ENCODE assay signal across 10 cellular contexts in the genomic region with DNA sequence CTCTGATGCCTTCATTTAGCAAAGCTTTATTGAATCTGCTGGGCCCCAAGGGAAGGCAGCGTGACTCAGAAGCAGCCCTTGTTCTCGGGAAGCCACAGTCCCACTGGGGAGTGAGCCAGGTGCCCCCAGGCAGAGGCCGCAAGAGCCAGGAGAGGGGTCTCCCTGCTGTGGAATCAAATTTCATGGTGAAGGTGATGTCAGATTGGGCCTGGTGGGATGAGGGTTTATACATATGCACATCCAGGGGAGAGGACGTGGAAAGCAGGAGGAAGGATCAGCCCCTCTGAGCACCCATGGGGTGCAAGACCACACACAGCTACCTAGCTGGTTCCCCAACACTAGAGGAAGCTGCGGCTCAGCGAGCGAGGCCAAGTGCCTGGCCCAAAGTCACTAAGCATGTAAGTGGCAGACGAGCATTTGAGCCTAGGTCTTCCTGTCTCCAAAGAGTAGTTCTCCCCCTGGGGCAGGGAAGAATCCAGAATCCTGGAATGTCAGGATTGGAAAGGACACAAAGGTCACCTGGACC. TPM values are rescaled to one million over a fixed set of nuclear protein-coding genes. Genes with fewer than 3 reads are reported as not detected.
DNase-seq lines count a peak whose midpoint lies in the region; ATAC-seq and TF ChIP-seq lines count a peak whose summit lies in the region.
"Had no signal": no experiment of that assay in that cellular context is flagged by ENCODE, and none has a peak within 500 bp of the region (broad histone marks: within the 10 kb centered on the region; RNA-seq: fewer than 3 reads in every experiment).

No MANE protein-coding gene starts in this region.

- H3K4me3 Mint-ChIP-seq in stimulated activated memory B cell treated with anti-CD40 and anti-IgM and Interleukin-4, amounts not matched to agents 10 μg/mL and 1 μg/mL and 100 μg/mL, for 72 hours, result peak overlapping the region; percentile 73
- H3K4me3 Mint-ChIP-seq in activated CD4-positive, alpha-beta memory T cell treated with anti-CD3 and anti-CD28 coated beads, Interleukin-2, amount 10 ng/mL, durations not matched to agents 7 days and 5 days, result no peak overlapping the region

- POLR2A ChIA-PET in OCI-LY7 (lab: Charles Lee), result no interaction called here
- POLR2A ChIA-PET in activated CD4-positive, alpha-beta memory T cell treated with anti-CD3 and anti-CD28 coated beads, Interleukin-2, amount 10 ng/mL, durations not matched to agents 7 days and 5 days (lab: Charles Lee), result no interaction called here

- H4K20me1 ChIP-seq in OCI-LY7 (ENCODE audit: insufficient read depth, low read length), result no peaks in the 10 kb centered on the region

- H3K27ac Mint-ChIP-seq in stimulated activated memory B cell treated with anti-CD40 and anti-IgM and Interleukin-4, amounts not matched to agents 10 μg/mL and 1 μg/mL and 100 μg/mL, for 72 hours, result peak overlapping the region; percentile 78
- H3K27ac Mint-ChIP-seq in activated CD4-positive, alpha-beta memory T cell treated with anti-CD3 and anti-CD28 coated beads, Interleukin-2, amount 10 ng/mL, durations not matched to agents 7 days and 5 days, result no peak overlapping the region

- H3K4me3 ChIP-seq in OCI-LY7 (ENCODE audit: low read depth, low read length, poor library complexity, severe bottlenecking) (no peak overlapping the region), fibroblast of mammary gland (ENCODE audit: control insufficient read depth, low read depth, low read length) (no peak overlapping the region)

- BruUV-seq in OCI-LY7 (replicated peaks; lab: Mats Ljungman, UMichigan), result no TSS peak

- H3K79me2 ChIP-seq in OCI-LY7 (ENCODE audit: insufficient read depth, low read depth, low read length), result no peaks in the 10 kb centered on the region

- ATAC-seq in stimulated activated memory B cell treated with anti-CD40 and anti-IgM and Interleukin-4, amounts not matched to agents 10 μg/mL and 1 μg/mL and 100 μg/mL, for 72 hours, result peak; percentile 90

- H3K4me1 ChIP-seq in OCI-LY7 (ENCODE audit: insufficient read depth, low read length, poor library complexity, severe bottlenecking), result peaks cover 39% of the 10 kb centered on the region

- H3K27me3 Mint-ChIP-seq in stimulated activated memory B cell treated with anti-CD40 and anti-IgM and Interleukin-4, amounts not matched to agents 10 μg/mL and 1 μg/mL and 100 μg/mL, for 72 hours, result no peaks in the 10 kb centered on the region
- peaks cover 27% of the 10 kb centered on the region for H3K27me3 Mint-ChIP-seq in activated CD4-positive, alpha-beta memory T cell treated with anti-CD3 and anti-CD28 coated beads, Interleukin-2, amount 10 ng/mL, durations not matched to agents 7 days and 5 days

- H3K36me3 Mint-ChIP-seq in stimulated activated memory B cell treated with anti-CD40 and anti-IgM and Interleukin-4, amounts not matched to agents 10 μg/mL and 1 μg/mL and 100 μg/mL, for 72 hours, result no peaks in the 10 kb centered on the region
- no peaks in the 10 kb centered on the region for H3K36me3 Mint-ChIP-seq in activated CD4-positive, alpha-beta memory T cell treated with anti-CD3 and anti-CD28 coated beads, Interleukin-2, amount 10 ng/mL, durations not matched to agents 7 days and 5 days (ENCODE audit: low read depth)

- TF ChIP-seq CTCF in OCI-LY7 (conservative IDR thresholded peaks at IDR 0.05; ENCODE audit: low read length) (no peak), fibroblast of mammary gland (conservative IDR thresholded peaks at IDR 0.05; ENCODE audit: control insufficient read depth, insufficient read depth, low read depth, low read length) (no peak)

- no peaks in the 10 kb centered on the region for H3K36me3 ChIP-seq in OCI-LY7 (ENCODE audit: insufficient read depth, low read length)

- H3K4me1 Mint-ChIP-seq in stimulated activated memory B cell treated with anti-CD40 and anti-IgM and Interleukin-4, amounts not matched to agents 10 μg/mL and 1 μg/mL and 100 μg/mL, for 72 hours, result peaks cover 34% of the 10 kb centered on the region
- H3K4me1 Mint-ChIP-seq in activated CD4-positive, alpha-beta memory T cell treated with anti-CD3 and anti-CD28 coated beads, Interleukin-2, amount 10 ng/mL, durations not matched to agents 7 days and 5 days, result peaks cover 2% of the 10 kb centered on the region

- peak overlapping the region; percentile 94 for H3K4me2 ChIP-seq in OCI-LY7 (ENCODE audit: low read length)

- H3K9me2 ChIP-seq in OCI-LY7 (ENCODE audit: insufficient read depth, low read length), result no peaks in the 10 kb centered on the region

- no peaks in the 10 kb centered on the region for H3K9me3 Mint-ChIP-seq in stimulated activated memory B cell treated with anti-CD40 and anti-IgM and Interleukin-4, amounts not matched to agents 10 μg/mL and 1 μg/mL and 100 μg/mL, for 72 hours
- H3K9me3 Mint-ChIP-seq in activated CD4-positive, alpha-beta memory T cell treated with anti-CD3 and anti-CD28 coated beads, Interleukin-2, amount 10 ng/mL, durations not matched to agents 7 days and 5 days, result no peaks in the 10 kb centered on the region

- no peaks in the 10 kb centered on the region for H3K9me3 ChIP-seq in OCI-LY7 (ENCODE audit: low read length)

- DNase-seq in NCI-H1436 (lab: John Stamatoyannopoulos, UW) (peak; percentile 46), NCI-H1436 treated with DMSO at 0.1 percent for 48 hours (lab: John Stamatoyannopoulos, UW) (no peak), OCI-LY7 (ENCODE audit: low spot score) (peak; percentile 60), fibroblast of mammary gland (ENCODE audit: low read depth) (peak; percentile 10), NCI-H748 (lab: John Stamatoyannopoulos, UW; ENCODE audit: unreplicated experiment) (no peak), NCI-H2227 treated with DMSO at 0.1 percent for 48 hours (lab: John Stamatoyannopoulos, UW) (no peak)
- no peak for DNase-seq in activated CD4-positive, alpha-beta memory T cell treated with anti-CD3 and anti-CD28 coated beads, Interleukin-2, amount 10 ng/mL, durations not matched to agents 7 days and 5 days
- DNase-seq: MM.1S had no signal

- no peak overlapping the region for H2AFZ ChIP-seq in OCI-LY7 (ENCODE audit: low read length)

- intact Hi-C loops in OCI-LY7 (cut with micrococcal nuclease; ENCODE audit: unreplicated experiment), result no loop called here

- CTCF ChIA-PET in OCI-LY7 (lab: Charles Lee; ENCODE audit: unreplicated experiment), result interaction anchor here (0.6 kb wide), 1 partner anchor 13 kb away, joined by 6 read pairs; no protein-coding TSS in a partner anchor
- CTCF ChIA-PET in activated CD4-positive, alpha-beta memory T cell treated with anti-CD3 and anti-CD28 coated beads, Interleukin-2, amount 10 ng/mL, durations not matched to agents 7 days and 5 days (lab: Charles Lee), result interaction anchor here (0.6 to 1.7 kb wide), 3 partner anchors 8 to 202 kb away, joined by 4 to 6 read pairs (median 5); no protein-coding TSS in a partner anchor

- peak overlapping the region; percentile 34 for H3K27ac ChIP-seq in OCI-LY7 (ENCODE audit: low read depth, low read length, poor library complexity, severe bottlenecking)
- H3K27ac ChIP-seq: 22Rv1 had no signal

RNA-seq across cellular contexts. Expression of a gene that starts 2.0 kb away (rescaled TPM):
- 9.0 and 10.2 TPM in 2 replicates for total RNA-seq in OCI-LY7 (2014; rRNA removed; shearing (Covaris generic))
- 22.5 and 23.3 TPM in 2 replicates for total RNA-seq in OCI-LY7 (2022)
- under 1 TPM in 1 of 2 experiments, not detected in 1; 0.15 TPM for total RNA-seq in activated CD4-positive, alpha-beta memory T cell treated with anti-CD3 and anti-CD28 coated beads, Interleukin-2, amount 10 ng/mL, durations not matched to agents 7 days and 5 days

RNA-seq across cellular contexts. Expression of a gene that starts 32.3 kb away (rescaled TPM):
- 2,313 and 2,662 TPM in 2 replicates for total RNA-seq in OCI-LY7 (2014; rRNA removed; shearing (Covaris generic))
- 2,385 and 2,457 TPM in 2 replicates for total RNA-seq in OCI-LY7 (2022)
- 1,000 to 10,000 TPM; 1,526 to 1,529 TPM for total RNA-seq in activated CD4-positive, alpha-beta memory T cell treated with anti-CD3 and anti-CD28 coated beads, Interleukin-2, amount 10 ng/mL, durations not matched to agents 7 days and 5 days

RNA-seq across cellular contexts. Expression of a gene that starts 47.8 kb away (rescaled TPM):
- total RNA-seq in OCI-LY7 (2014; rRNA removed; shearing (Covaris generic)), result 17.7 and 18.1 TPM in 2 replicates
- 36.5 and 38.2 TPM in 2 replicates for total RNA-seq in OCI-LY7 (2022)
- total RNA-seq in activated CD4-positive, alpha-beta memory T cell treated with anti-CD3 and anti-CD28 coated beads, Interleukin-2, amount 10 ng/mL, durations not matched to agents 7 days and 5 days, result 10 to 100 TPM; 25.0 to 27.5 TPM

Comparison
In these comparisons a context has a peak if more than half of its experiments do, and no peak if none do; other contexts are left out.
1. DNase-seq: peak in NCI-H1436 (single experiment), OCI-LY7 (single experiment) and fibroblast of mammary gland (single experiment); none in NCI-H1436 treated with DMSO at 0.1 percent for 48 hours (single experiment), activated CD4-positive, alpha-beta memory T cell treated with anti-CD3 and anti-CD28 coated beads, Interleukin-2, amount 10 ng/mL, durations not matched to agents 7 days and 5 days (single experiment), NCI-H748 (single experiment) and NCI-H2227 treated with DMSO at 0.1 percent for 48 hours (single experiment).
2. RNA of a gene that starts 2.0 kb away (total RNA-seq): 9.0 to 23.3 TPM in OCI-LY7; 0.15 TPM in activated CD4-positive, alpha-beta memory T cell treated with anti-CD3 and anti-CD28 coated beads, Interleukin-2, amount 10 ng/mL, durations not matched to agents 7 days and 5 days; every median in the first group is over 4 times any median in the second.